ENCODE assay signal across 9 cellular contexts in the genomic region with DNA sequence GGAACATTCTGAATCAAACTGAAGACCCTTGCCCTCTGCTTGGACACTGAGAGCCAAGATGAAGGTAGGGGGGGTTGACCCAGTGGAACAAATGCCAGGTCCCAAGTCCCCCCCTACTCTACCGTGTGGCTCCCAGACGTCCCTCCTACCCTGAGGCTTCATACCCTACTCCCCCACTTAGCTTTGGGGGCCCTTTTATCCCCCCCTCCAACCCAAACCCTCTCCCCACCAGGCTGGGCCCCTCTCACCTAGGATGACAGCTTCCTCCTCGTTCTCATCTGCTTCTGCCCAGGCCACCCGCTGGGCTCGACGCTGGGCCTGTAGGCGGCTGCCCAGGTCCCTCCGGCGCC. TPM values are rescaled to one million over a fixed set of nuclear protein-coding genes. Genes with fewer than 3 reads are reported as not detected.
DNase-seq lines count a peak whose midpoint lies in the region; ATAC-seq, FAIRE-seq and TF ChIP-seq lines count a peak whose summit lies in the region.
"Had no signal": no experiment of that assay in that cellular context is flagged by ENCODE, and none has a peak within 500 bp of the region (broad histone marks: within the 10 kb centered on the region; RNA-seq: fewer than 3 reads in every experiment).

No MANE protein-coding gene starts in this region.

- peak overlapping the region; percentile 91 for H3K27ac ChIP-seq in CD4-positive, alpha-beta memory T cell (ENCODE audit: low read depth, low read length)
- no peak overlapping the region for H3K27ac ChIP-seq in duodenal mucosa (ENCODE audit: low read depth, low read length)

- FAIRE-seq in D721Med (lab: Jason Lieb, UNC) = no peak

- peaks cover 20 to 40% of the 10 kb centered on the region in 2 donors for H3K36me3 Mint-ChIP-seq in CD4-positive, alpha-beta memory T cell

- CTCF ChIA-PET in CD4-positive, alpha-beta memory T cell (lab: Charles Lee; ENCODE audit: partially characterized antibody) = interaction anchor here (0.7 to 1.1 kb wide), 2 partner anchors 16 to 37 kb away, joined by 3 to 4 read pairs; no protein-coding TSS in a partner anchor

- no peak for TF ChIP-seq CTCF in D721Med (IDR thresholded peaks at IDR 0.05; ENCODE audit: insufficient read depth, missing control alignments)

- H3K4me1 ChIP-seq in CD4-positive, alpha-beta memory T cell (ENCODE audit: insufficient read depth, low read length) = peaks cover 22% of the 10 kb centered on the region
- H3K4me1 ChIP-seq in NT2/D1 (ENCODE audit: insufficient read depth, insufficient read length) (peaks cover 2% of the 10 kb centered on the region), duodenal mucosa (ENCODE audit: control insufficient read depth in 1 of 2, insufficient read depth in 2 of 2, low read length in 2 of 2) (peaks cover 8 to 12% of the 10 kb centered on the region in 2 donors), neuron (ENCODE audit: insufficient read depth, low read length) (peaks cover 8% of the 10 kb centered on the region)

- no peaks in the 10 kb centered on the region for H3K9me3 ChIP-seq in CD4-positive, alpha-beta memory T cell (ENCODE audit: control insufficient read depth in 1 of 2, low read length in 2 of 2)
- H3K9me3 ChIP-seq in NT2/D1 (ENCODE audit: insufficient read depth, low read length) = no peaks in the 10 kb centered on the region
- no peaks in the 10 kb centered on the region for H3K9me3 ChIP-seq in duodenal mucosa (ENCODE audit: control insufficient read depth in 1 of 2, low read length in 2 of 2)
- no peaks in the 10 kb centered on the region for H3K9me3 ChIP-seq in neuron (ENCODE audit: low read length)

- no peaks in the 10 kb centered on the region for H3K9me3 Mint-ChIP-seq in CD4-positive, alpha-beta memory T cell

- peaks cover 5 to 27% (median 18%) of the 10 kb centered on the region in 4 donors for H3K4me1 Mint-ChIP-seq in CD4-positive, alpha-beta memory T cell

- DNase-seq in CD4-positive, alpha-beta memory T cell = no peak
- DNase-seq in NT2/D1 (ENCODE audit: low read depth, low spot score) (no peak), NCI-H1930 (lab: John Stamatoyannopoulos, UW) (no peak), D721Med (ENCODE audit: insufficient read length, low spot score) (no peak), AG08395 (ENCODE audit: low spot score) (no peak)
- DNase-seq: NCI-H1436 had no signal

- intact Hi-C loops in CD4-positive, alpha-beta memory T cell (cut with micrococcal nuclease) = loop anchor here (5.0 kb wide), 1 partner anchor 151 kb away; no protein-coding TSS in a partner anchor

- H3K9ac ChIP-seq in NT2/D1 (ENCODE audit: insufficient read length, low read depth) (peak overlapping the region; percentile 92), duodenal mucosa (ENCODE audit: low read depth in 1 of 2, low read length in 2 of 2) (peak overlapping the region; percentile 83 to 95)

- peaks cover 18% of the 10 kb centered on the region for H3K36me3 ChIP-seq in CD4-positive, alpha-beta memory T cell (ENCODE audit: insufficient read depth, low read length)
- H3K36me3 ChIP-seq in NT2/D1 (ENCODE audit: insufficient read depth, insufficient read length, low read length) (peaks cover 34% of the 10 kb centered on the region), duodenal mucosa (ENCODE audit: control insufficient read depth in 1 of 2, insufficient read depth in 2 of 2, low read length in 2 of 2) (peaks cover 11 to 24% of the 10 kb centered on the region in 2 donors), neuron (ENCODE audit: insufficient read depth, low read length) (peaks cover 29% of the 10 kb centered on the region)

- H3K27ac Mint-ChIP-seq in CD4-positive, alpha-beta memory T cell = peak overlapping the region in 6 of 7 donors; percentile 24 to 97 (median 96)

- peak overlapping the region; percentile 17 to 98 (median 85) for H3K4me3 Mint-ChIP-seq in CD4-positive, alpha-beta memory T cell

- H3K27me3 Mint-ChIP-seq in CD4-positive, alpha-beta memory T cell = no peaks in the 10 kb centered on the region

- no peaks in the 10 kb centered on the region for H3K27me3 ChIP-seq in CD4-positive, alpha-beta memory T cell (ENCODE audit: insufficient read depth, low read length)
- no peaks in the 10 kb centered on the region for H3K27me3 ChIP-seq in NT2/D1 (ENCODE audit: insufficient read depth, insufficient read length)
- no peaks in the 10 kb centered on the region for H3K27me3 ChIP-seq in duodenal mucosa (ENCODE audit: control insufficient read depth in 1 of 2, insufficient read depth in 2 of 2, low read length in 2 of 2)
- H3K27me3 ChIP-seq in neuron (ENCODE audit: insufficient read depth, low read length) = no peaks in the 10 kb centered on the region

- POLR2A ChIA-PET in CD4-positive, alpha-beta memory T cell (lab: Charles Lee; ENCODE audit: partially characterized antibody) = interaction anchor here (0.7 to 2.9 kb wide), 11 partner anchors 12 to 565 kb away, joined by 3 to 29 read pairs (median 4); a partner anchor contains a TSS

- no peak overlapping the region for H2AFZ ChIP-seq in neuron (ENCODE audit: low read depth, low read length)

- H3K4me3 ChIP-seq in CD4-positive, alpha-beta memory T cell (ENCODE audit: low read length in 2 of 2) = peak overlapping the region; percentile 94 to 99
- H3K4me3 ChIP-seq in NT2/D1 (ENCODE audit: insufficient read length, low read depth) = peak overlapping the region; percentile 94
- peak overlapping the region; percentile 78 to 83 for H3K4me3 ChIP-seq in duodenal mucosa (ENCODE audit: low read depth in 1 of 2, low read length in 2 of 2)
- H3K4me3 ChIP-seq in neuron (ENCODE audit: low read length) = peak overlapping the region; percentile 96

- ATAC-seq in GM18511 (IDR thresholded peaks at IDR 0.05; ENCODE audit: unreplicated experiment) = no peak

RNA-seq across cellular contexts. Expression of a gene that starts 1.5 kb away (rescaled TPM):
- total RNA-seq in CD4-positive, alpha-beta memory T cell = 10 to 100 TPM; 55.6 to 61.0 TPM
- 10 to 100 TPM; 35.2 to 53.6 TPM for polyA plus RNA-seq in CD4-positive, alpha-beta memory T cell

RNA-seq across cellular contexts. Expression of a gene that starts 6.4 kb away (rescaled TPM):
- 10 to 100 TPM; 46.7 to 46.8 TPM for total RNA-seq in CD4-positive, alpha-beta memory T cell
- polyA plus RNA-seq in CD4-positive, alpha-beta memory T cell = 10 to 100 TPM; 48.1 to 75.9 TPM

RNA-seq across cellular contexts. Expression of a gene that starts 29.6 kb away (rescaled TPM):
- total RNA-seq in CD4-positive, alpha-beta memory T cell = 1 to 10 TPM; 7.0 to 7.9 TPM
- under 1 TPM; 0.78 to 0.86 TPM for polyA plus RNA-seq in CD4-positive, alpha-beta memory T cell

RNA-seq across cellular contexts. Expression of a gene that starts 36.0 kb away (rescaled TPM):
- under 1 TPM; 0.35 to 0.83 TPM for total RNA-seq in CD4-positive, alpha-beta memory T cell
- under 1 TPM in 1 of 2 donors, not detected in 1; 0.37 TPM for polyA plus RNA-seq in CD4-positive, alpha-beta memory T cell

RNA-seq across cellular contexts. Expression of a gene that starts 43.3 kb away (rescaled TPM):
- 10 to 100 TPM; 26.2 to 26.6 TPM for total RNA-seq in CD4-positive, alpha-beta memory T cell
- polyA plus RNA-seq in CD4-positive, alpha-beta memory T cell = 10 to 100 TPM; 18.5 to 22.3 TPM
